19 cellular contexts compared by ENCODE assay signal in the genomic region with DNA sequence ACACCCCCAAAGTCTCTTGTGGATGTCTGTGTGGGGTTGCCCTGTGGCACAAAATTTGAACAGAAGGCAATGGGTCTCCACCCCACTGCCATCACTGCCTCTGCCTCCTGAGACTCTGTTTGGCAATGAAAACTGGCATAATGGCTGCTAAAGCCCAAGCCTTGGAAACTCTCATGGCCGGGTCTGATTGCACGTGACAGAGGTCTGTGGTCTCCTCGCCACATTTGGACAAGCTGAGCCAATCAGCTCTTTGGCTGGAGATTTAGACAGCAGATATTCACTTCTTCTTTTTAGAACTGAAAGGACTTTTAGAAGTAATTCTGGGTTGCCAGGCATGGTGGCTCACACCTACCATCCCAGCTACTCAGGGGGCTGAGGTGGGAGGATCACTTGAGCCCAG. TPM values are rescaled to one million over a fixed set of nuclear protein-coding genes. Genes with fewer than 3 reads are reported as not detected.
DNase-seq lines count a peak whose midpoint lies in the region; ATAC-seq and TF ChIP-seq lines count a peak whose summit lies in the region.
"Had no signal": no experiment of that assay in that cellular context is flagged by ENCODE, and none has a peak within 500 bp of the region (broad histone marks: within the 10 kb centered on the region; RNA-seq: fewer than 3 reads in every experiment).

No MANE protein-coding gene starts in this region.

- peaks cover 8% of the 10 kb centered on the region for H3K36me3 Mint-ChIP-seq in chondrocyte (ENCODE audit: low read depth)
- H3K36me3 Mint-ChIP-seq in stimulated activated naive B cell treated with anti-CD40 and anti-IgM and Interleukin-4, amounts not matched to agents 10 μg/mL and 1 μg/mL and 100 μg/mL, for 72 hours: peaks cover 4 to 12% of the 10 kb centered on the region in 2 donors
- H3K36me3 Mint-ChIP-seq in CD4-positive, alpha-beta T cell (ENCODE audit: low read depth): no peaks in the 10 kb centered on the region
- no peaks in the 10 kb centered on the region for H3K36me3 Mint-ChIP-seq in progenitor cell of endocrine pancreas (ENCODE audit: insufficient read depth)

- no peak overlapping the region for H3K27ac ChIP-seq in CD4-positive, alpha-beta T cell (ENCODE audit: low read depth, low read length)
- H3K27ac ChIP-seq: esophagus muscularis mucosa had no signal

- TF ChIP-seq CTCF in GM13977 (IDR thresholded peaks at IDR 0.05; ENCODE audit: extremely low read depth, insufficient read depth, missing control alignments) (no peak), chondrocyte (IDR thresholded peaks at IDR 0.05) (no peak), progenitor cell of endocrine pancreas (IDR thresholded peaks at IDR 0.05; ENCODE audit: unreplicated experiment) (no peak)
- TF ChIP-seq CTCF in CD4-positive, alpha-beta T cell (IDR thresholded peaks at IDR 0.05): no peak

- ATAC-seq in stimulated activated naive B cell treated with anti-CD40 and anti-IgM and Interleukin-4, amounts not matched to agents 10 μg/mL and 1 μg/mL and 100 μg/mL, for 72 hours (replicated peaks): peak; percentile 59 to 76
- no peak for ATAC-seq in HG03196 (IDR thresholded peaks at IDR 0.05; ENCODE audit: unreplicated experiment)
- ATAC-seq in CD4-positive, alpha-beta T cell (ENCODE audit: poor library complexity): no peak

- H3K4me1 Mint-ChIP-seq in chondrocyte (ENCODE audit: low read depth) (peaks cover 11% of the 10 kb centered on the region), progenitor cell of endocrine pancreas (ENCODE audit: low read depth) (peaks cover 9% of the 10 kb centered on the region)
- peaks cover 30 to 41% of the 10 kb centered on the region in 2 donors for H3K4me1 Mint-ChIP-seq in stimulated activated naive B cell treated with anti-CD40 and anti-IgM and Interleukin-4, amounts not matched to agents 10 μg/mL and 1 μg/mL and 100 μg/mL, for 72 hours
- peaks cover 16% of the 10 kb centered on the region for H3K4me1 Mint-ChIP-seq in CD4-positive, alpha-beta T cell (ENCODE audit: low read depth)

- DNase-seq in GM13977 (ENCODE audit: low spot score) (peak; percentile 42), NOMO-1 (lab: John Stamatoyannopoulos, UW; ENCODE audit: unreplicated experiment in 2 of 2) (peak; percentile 16 to 72), chondrocyte (ENCODE audit: low spot score) (peak; percentile 22), progenitor cell of endocrine pancreas (ENCODE audit: low spot score, unreplicated experiment) (no peak)
- peak; percentile 23 for DNase-seq in stimulated activated naive B cell treated with anti-CD40 and anti-IgM and Interleukin-4, amounts not matched to agents 10 μg/mL and 1 μg/mL and 100 μg/mL, for 72 hours
- no peak for DNase-seq in CD4-positive, alpha-beta T cell
- DNase-seq: activated CD4-positive, alpha-beta T cell treated with anti-CD3 and anti-CD28 coated beads for 48 hours; activated CD8-positive, alpha-beta memory T cell treated with anti-CD3 and anti-CD28 coated beads, Interleukin-2, amount 50 U/mL, for 4 hours; activated gamma-delta T cell; central memory CD4-positive, alpha-beta T cell; NCI-H1092; NCI-H510A; stimulated activated CD4-positive, alpha-beta T cell treated with anti-CD3 and anti-CD28 coated beads, Interleukin-4, amount 100 ng/mL, for 1 hour; T-helper 9 cell had no signal

- peaks cover 28% of the 10 kb centered on the region for H3K27me3 ChIP-seq in CD4-positive, alpha-beta T cell (ENCODE audit: control insufficient read depth, insufficient read depth, low read length)
- H3K27me3 ChIP-seq: esophagus muscularis mucosa had no signal

- CTCF ChIA-PET in CD4-positive, alpha-beta T cell (lab: Charles Lee): no interaction called here

- H3K9me3 ChIP-seq in CD4-positive, alpha-beta T cell (ENCODE audit: control insufficient read depth, low read length): no peaks in the 10 kb centered on the region

- peaks cover 18% of the 10 kb centered on the region for H3K27me3 Mint-ChIP-seq in chondrocyte (ENCODE audit: low read depth)
- peaks cover 21 to 22% of the 10 kb centered on the region in 2 donors for H3K27me3 Mint-ChIP-seq in stimulated activated naive B cell treated with anti-CD40 and anti-IgM and Interleukin-4, amounts not matched to agents 10 μg/mL and 1 μg/mL and 100 μg/mL, for 72 hours
- peaks cover 39% of the 10 kb centered on the region for H3K27me3 Mint-ChIP-seq in CD4-positive, alpha-beta T cell
- H3K27me3 Mint-ChIP-seq in progenitor cell of endocrine pancreas: peaks cover 44% of the 10 kb centered on the region

- POLR2A ChIA-PET in CD4-positive, alpha-beta T cell (lab: Charles Lee): no interaction called here

- in situ Hi-C loops in GM13977 (cut with MboI; ENCODE audit: low pct_unique_long_range_greater_than_20kb, low sequenced_read_pairs, unreplicated experiment): no loop called here

- H3K4me3 Mint-ChIP-seq in chondrocyte (ENCODE audit: unreplicated experiment) (no peak overlapping the region), progenitor cell of endocrine pancreas (ENCODE audit: low read depth) (no peak overlapping the region)
- peak overlapping the region in 1 of 2 donors; percentile 57 for H3K4me3 Mint-ChIP-seq in stimulated activated naive B cell treated with anti-CD40 and anti-IgM and Interleukin-4, amounts not matched to agents 10 μg/mL and 1 μg/mL and 100 μg/mL, for 72 hours
- H3K4me3 Mint-ChIP-seq in CD4-positive, alpha-beta T cell: no peak overlapping the region

- intact Hi-C loops in CD4-positive, alpha-beta T cell (cut with DNase I, micrococcal nuclease): no loop called here

- H3K27ac Mint-ChIP-seq in chondrocyte (ENCODE audit: unreplicated experiment) (no peak overlapping the region), progenitor cell of endocrine pancreas (no peak overlapping the region)
- peak overlapping the region; percentile 70 for H3K27ac Mint-ChIP-seq in stimulated activated naive B cell treated with anti-CD40 and anti-IgM and Interleukin-4, amounts not matched to agents 10 μg/mL and 1 μg/mL and 100 μg/mL, for 72 hours
- H3K27ac Mint-ChIP-seq in CD4-positive, alpha-beta T cell: no peak overlapping the region

- H3K9me3 Mint-ChIP-seq in chondrocyte (ENCODE audit: low read depth): peaks cover 8% of the 10 kb centered on the region
- H3K9me3 Mint-ChIP-seq in stimulated activated naive B cell treated with anti-CD40 and anti-IgM and Interleukin-4, amounts not matched to agents 10 μg/mL and 1 μg/mL and 100 μg/mL, for 72 hours: peaks cover 7 to 12% of the 10 kb centered on the region in 2 donors
- peaks cover 4% of the 10 kb centered on the region for H3K9me3 Mint-ChIP-seq in CD4-positive, alpha-beta T cell
- H3K9me3 Mint-ChIP-seq in progenitor cell of endocrine pancreas (ENCODE audit: low read depth): peaks cover 9% of the 10 kb centered on the region

RNA-seq across cellular contexts. Expression of a gene that starts 5.5 kb away (rescaled TPM):
- 0.46 to 3.2 TPM (median 2.5 TPM) in 3 replicates for total RNA-seq in chondrocyte
- total RNA-seq in CD4-positive, alpha-beta T cell: not detected
- not detected in 2 replicates for total RNA-seq in progenitor cell of endocrine pancreas
- total RNA-seq: H1, myocyte, OCI-LY7 had no signal

Comparison
In these comparisons a context has a peak if more than half of its experiments do, and no peak if none do; other contexts are left out.
1. DNase-seq: peak in GM13977 (single experiment), NOMO-1 (2 of 2), chondrocyte (single experiment) and stimulated activated naive B cell treated with anti-CD40 and anti-IgM and Interleukin-4, amounts not matched to agents 10 μg/mL and 1 μg/mL and 100 μg/mL, for 72 hours (single experiment); none in CD4-positive, alpha-beta T cell (0 of 10) and progenitor cell of endocrine pancreas (single experiment).
2. ATAC-seq: peak in stimulated activated naive B cell treated with anti-CD40 and anti-IgM and Interleukin-4, amounts not matched to agents 10 μg/mL and 1 μg/mL and 100 μg/mL, for 72 hours (2 of 2); none in HG03196 (single experiment) and CD4-positive, alpha-beta T cell (single experiment).